In the genomic region with DNA sequence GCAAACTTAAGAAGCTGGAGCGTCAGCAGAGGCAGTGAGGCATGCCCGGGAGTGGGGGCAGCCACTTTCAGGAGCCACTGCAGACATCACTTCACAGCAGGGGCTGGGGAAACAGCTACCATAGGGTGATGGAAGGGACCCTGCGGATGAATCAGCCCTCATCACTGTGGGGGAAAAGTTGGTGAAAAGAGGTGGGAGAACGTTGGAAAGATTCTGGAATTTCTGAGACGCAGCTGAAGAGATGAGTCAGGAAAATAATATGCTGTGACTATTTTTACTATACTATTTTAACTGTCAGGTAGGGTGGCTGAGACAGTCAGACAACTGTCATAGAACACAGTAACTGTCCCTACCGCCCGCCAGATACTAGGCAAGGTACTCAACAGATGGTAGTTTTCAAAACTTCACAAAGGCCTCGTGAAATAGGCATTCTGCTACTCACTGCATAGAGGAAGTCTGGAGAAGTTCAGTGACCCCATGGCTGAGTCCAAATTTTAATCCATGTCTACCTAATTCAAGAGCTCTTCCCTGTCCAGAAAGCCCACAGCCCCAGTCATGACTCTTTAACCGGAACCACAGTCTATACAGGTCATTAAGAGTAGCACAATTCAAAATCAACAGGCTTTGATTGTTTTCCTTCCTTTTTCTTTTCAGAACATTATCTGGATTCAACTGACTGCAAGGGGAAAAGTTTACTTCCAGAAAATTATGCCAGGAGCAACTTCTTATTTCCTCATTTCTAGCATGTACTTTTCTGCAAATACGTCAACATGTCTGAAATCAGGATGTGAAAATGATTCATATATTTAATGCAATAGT, we compare ENCODE assay signal across 12 cellular contexts. TPM values are rescaled to one million over a fixed set of nuclear protein-coding genes. Genes with fewer than 3 reads are reported as not detected.
DNase-seq lines count a peak whose midpoint lies in the region; ATAC-seq and TF ChIP-seq lines count a peak whose summit lies in the region.
"Had no signal": no experiment of that assay in that cellular context is flagged by ENCODE, and none has a peak within 500 bp of the region (broad histone marks: within the 10 kb centered on the region; RNA-seq: fewer than 3 reads in every experiment).

No MANE protein-coding gene starts in this region.

- H3K4me1 Mint-ChIP-seq in osteocyte (ENCODE audit: unreplicated experiment), result peaks cover 44% of the 10 kb centered on the region

- H3K9me3 ChIP-seq in PC-3 (ENCODE audit: low read length), result no peaks in the 10 kb centered on the region
- H3K9me3 ChIP-seq: BLaER1, esophagus squamous epithelium had no signal

- DNase-seq in CD1c-positive myeloid dendritic cell (ENCODE audit: extremely low spot score) (peak; percentile 91), PC-3 (peak; percentile 36), head of caudate nucleus (peak in 30 of 42 donors; percentile 5 to 70 (median 28)), osteocyte (ENCODE audit: extremely low spot score, unreplicated experiment) (no peak), NCI-H1048 (lab: John Stamatoyannopoulos, UW) (no peak), NCI-H146 (lab: John Stamatoyannopoulos, UW) (no peak)
- DNase-seq in effector CD4-positive, alpha-beta T cell, result no peak
- DNase-seq: anterior cingulate cortex, esophagus squamous epithelium, NCI-H1694 had no signal

- H3K4me3 Mint-ChIP-seq in osteocyte (ENCODE audit: unreplicated experiment), result no peak overlapping the region

- H3F3A ChIP-seq in PC-3 (ENCODE audit: low read length, unreplicated experiment), result no peaks in the 10 kb centered on the region

- intact Hi-C loops in PC-3 (cut with micrococcal nuclease) (no loop called here), head of caudate nucleus (cut with DNase I) (no loop called here)

- H3K9me2 ChIP-seq in PC-3 (replicated peaks; ENCODE audit: low read length), result no peaks in the 10 kb centered on the region

- H2AFZ ChIP-seq in PC-3 (ENCODE audit: low read length), result no peak overlapping the region

- H3K27me3 ChIP-seq in PC-3 (ENCODE audit: low read length), result no peaks in the 10 kb centered on the region
- H3K27me3 ChIP-seq: BLaER1, esophagus squamous epithelium had no signal

- H3K79me2 ChIP-seq in PC-3 (ENCODE audit: low read length), result no peaks in the 10 kb centered on the region

- no peaks in the 10 kb centered on the region for H3K27me3 Mint-ChIP-seq in osteocyte (ENCODE audit: unreplicated experiment)

- no peak overlapping the region for H3K4me2 ChIP-seq in PC-3 (ENCODE audit: low read length)
- H3K4me2 ChIP-seq: BLaER1 had no signal

- POLR2A ChIA-PET in PC-3 (lab: Charles Lee; ENCODE audit: unreplicated experiment), result interaction anchor here (0.6 kb wide), 1 partner anchor 287 kb away, joined by 3 read pairs; no protein-coding TSS in a partner anchor

- no peaks in the 10 kb centered on the region for H3K36me3 Mint-ChIP-seq in osteocyte (ENCODE audit: unreplicated experiment)

- ATAC-seq in PC-3 (peak; percentile 85), GM19397 (IDR thresholded peaks at IDR 0.05; ENCODE audit: unreplicated experiment) (no peak)

- H3K9ac ChIP-seq in PC-3 (ENCODE audit: low read length), result 0 out of 2 replicates have a peak overlapping the region, but pooled peaks have one; percentile 27
- H3K9ac ChIP-seq: BLaER1 had no signal

- H3K4me3 ChIP-seq in PC-3 (ENCODE audit: low read length), result no peak overlapping the region
- H3K4me3 ChIP-seq: BLaER1, esophagus squamous epithelium had no signal

- H3K27ac ChIP-seq in PC-3 (ENCODE audit: low read length), result peak overlapping the region; percentile 78
- H3K27ac ChIP-seq: BLaER1 had no signal

- no peaks in the 10 kb centered on the region for H3K36me3 ChIP-seq in PC-3 (ENCODE audit: low read depth, low read length)
- H3K36me3 ChIP-seq: BLaER1, esophagus squamous epithelium had no signal

- TF ChIP-seq CTCF in PC-3 (conservative IDR thresholded peaks at IDR 0.05; ENCODE audit: low read depth, low read length), result no peak
- no peak for TF ChIP-seq CTCF in osteocyte (IDR thresholded peaks at IDR 0.05)

- CTCF ChIA-PET in PC-3 (lab: Charles Lee), result no interaction called here

- H3K27ac Mint-ChIP-seq in osteocyte (ENCODE audit: unreplicated experiment), result peak overlapping the region; percentile 86

- no TSS peak for BruUV-seq in PC-3 (replicated peaks; lab: Mats Ljungman, UMichigan)

- H3K4me1 ChIP-seq in PC-3 (ENCODE audit: insufficient read depth, low read length), result no peaks in the 10 kb centered on the region
- H3K4me1 ChIP-seq: BLaER1, esophagus squamous epithelium had no signal

- H3K9me3 Mint-ChIP-seq in osteocyte (ENCODE audit: unreplicated experiment), result no peaks in the 10 kb centered on the region

- no peaks in the 10 kb centered on the region for H4K20me1 ChIP-seq in PC-3 (ENCODE audit: low read length)
- H4K20me1 ChIP-seq: BLaER1 had no signal

RNA-seq across cellular contexts. Expression of gene EPB41L3, which starts 39.3 kb away (rescaled TPM):
- total RNA-seq in PC-3 (2014; rRNA removed) (39.5 TPM in 2 replicates), osteocyte (15.6 and 15.7 TPM in 2 replicates)

Comparison
In these comparisons a context has a peak if more than half of its experiments do, and no peak if none do; other contexts are left out.
1. DNase-seq: peak in CD1c-positive myeloid dendritic cell (single experiment), PC-3 (single experiment) and head of caudate nucleus (30 of 42); none in osteocyte (single experiment), effector CD4-positive, alpha-beta T cell (single experiment), NCI-H1048 (single experiment) and NCI-H146 (single experiment).